1 cellular context compared by ENCODE assay signal in the genomic region with DNA sequence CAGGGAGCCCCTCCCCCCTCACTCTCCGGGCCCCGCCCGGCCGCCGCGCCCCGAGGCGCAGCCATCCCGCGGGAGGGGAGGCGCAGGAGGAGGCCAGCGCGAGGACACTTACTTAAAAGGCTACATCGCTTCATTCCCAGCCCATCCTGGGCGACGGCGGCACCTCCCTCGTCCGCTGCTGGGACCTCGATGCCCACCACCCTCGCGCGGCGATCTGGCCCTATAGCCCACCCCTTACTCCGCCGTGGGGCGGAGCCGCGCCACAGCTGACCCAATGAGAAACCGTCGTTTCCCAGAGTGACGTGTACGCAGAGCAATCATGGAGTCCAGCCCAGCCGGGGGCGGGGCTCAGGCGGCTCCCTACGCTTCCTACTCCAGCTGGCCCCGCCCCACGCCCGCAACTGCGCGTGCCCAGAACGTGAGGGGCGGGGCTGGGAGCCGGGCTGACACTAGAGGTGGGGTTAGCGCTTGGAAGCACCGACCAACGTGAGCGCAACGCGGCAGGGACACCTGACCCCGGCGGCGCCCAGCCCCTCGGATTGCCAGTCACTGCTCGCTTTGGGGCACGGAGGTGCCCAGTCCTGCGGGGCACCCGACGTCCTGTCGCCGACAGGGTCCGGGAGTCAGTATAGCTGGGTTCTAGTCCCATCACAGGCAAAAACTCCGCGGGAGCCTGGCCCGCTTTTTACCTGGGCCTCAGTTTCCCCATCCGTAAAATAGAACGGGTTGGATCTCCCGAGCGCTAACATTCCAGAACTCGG.
A peak's percentile ranks its signal among the peaks of the same experiment; 100 is the strongest.
TF ChIP-seq lines count a peak whose summit lies in the region.

A gene (minus strand): TSS at position 222 of the 761 bp plus-strand sequence. CDS start 16,165 bp downstream, outside the sequence.

TF ChIP-seq in HepG2, 621 proteins besides CTCF, POLR2A, EP300 and RAD21 (continued from another document and continues in another):
- no peak for TF ChIP-seq KDM4B (CRISPR knock-in tag; IDR thresholded peaks at IDR 0.05)
- TF ChIP-seq FOXC1 (CRISPR knock-in tag; IDR thresholded peaks at IDR 0.05; ENCODE audit: borderline replicate concordance): no peak; the same call in 1 of the 2 replicates
- TF ChIP-seq YEATS4 (CRISPR knock-in tag; IDR thresholded peaks at IDR 0.05; ENCODE audit: borderline replicate concordance): no peak; the same call in 1 of the 2 replicates
- TF ChIP-seq RFXANK (CRISPR knock-in tag; IDR thresholded peaks at IDR 0.05): no peak
- no peak for TF ChIP-seq ZBTB42 (CRISPR knock-in tag; IDR thresholded peaks at IDR 0.05)
- TF ChIP-seq, protein P1, sequence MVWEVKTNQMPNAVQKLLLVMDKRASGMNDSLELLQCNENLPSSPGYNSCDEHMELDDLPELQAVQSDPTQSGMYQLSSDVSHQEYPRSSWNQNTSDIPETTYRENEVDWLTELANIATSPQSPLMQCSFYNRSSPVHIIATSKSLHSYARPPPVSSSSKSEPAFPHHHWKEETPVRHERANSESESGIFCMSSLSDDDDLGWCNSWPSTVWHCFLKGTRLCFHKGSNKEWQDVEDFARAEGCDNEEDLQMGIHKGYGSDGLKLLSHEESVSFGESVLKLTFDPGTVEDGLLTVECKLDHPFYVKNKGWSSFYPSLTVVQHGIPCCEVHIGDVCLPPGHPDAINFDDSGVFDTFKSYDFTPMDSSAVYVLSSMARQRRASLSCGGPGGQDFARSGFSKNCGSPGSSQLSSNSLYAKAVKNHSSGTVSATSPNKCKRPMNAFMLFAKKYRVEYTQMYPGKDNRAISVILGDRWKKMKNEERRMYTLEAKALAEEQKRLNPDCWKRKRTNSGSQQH (CRISPR knock-in tag; IDR thresholded peaks at IDR 0.05; ENCODE audit: low read depth): no peak
- no peak for TF ChIP-seq SNRNP70 (IDR thresholded peaks at IDR 0.05; ENCODE audit: low read depth, low read length)
- TF ChIP-seq GATAD1 (CRISPR knock-in tag; IDR thresholded peaks at IDR 0.05): peak; percentile 14; the same call in 1 of the 2 replicates
- no peak for TF ChIP-seq NKX3-1 (CRISPR knock-in tag; IDR thresholded peaks at IDR 0.05)
- peak; percentile 45; the same call in 1 of the 2 replicates for TF ChIP-seq ZNF431 (CRISPR knock-in tag; IDR thresholded peaks at IDR 0.05; ENCODE audit: borderline replicate concordance, low read depth)
- TF ChIP-seq, protein P2, sequence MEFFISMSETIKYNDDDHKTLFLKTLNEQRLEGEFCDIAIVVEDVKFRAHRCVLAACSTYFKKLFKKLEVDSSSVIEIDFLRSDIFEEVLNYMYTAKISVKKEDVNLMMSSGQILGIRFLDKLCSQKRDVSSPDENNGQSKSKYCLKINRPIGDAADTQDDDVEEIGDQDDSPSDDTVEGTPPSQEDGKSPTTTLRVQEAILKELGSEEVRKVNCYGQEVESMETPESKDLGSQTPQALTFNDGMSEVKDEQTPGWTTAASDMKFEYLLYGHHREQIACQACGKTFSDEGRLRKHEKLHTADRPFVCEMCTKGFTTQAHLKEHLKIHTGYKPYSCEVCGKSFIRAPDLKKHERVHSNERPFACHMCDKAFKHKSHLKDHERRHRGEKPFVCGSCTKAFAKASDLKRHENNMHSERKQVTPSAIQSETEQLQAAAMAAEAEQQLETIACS (CRISPR knock-in tag; IDR thresholded peaks at IDR 0.05): no peak
- no peak for TF ChIP-seq NCOA1 (CRISPR knock-in tag; IDR thresholded peaks at IDR 0.05)
- TF ChIP-seq DPF2 (CRISPR knock-in tag; IDR thresholded peaks at IDR 0.05; ENCODE audit: borderline replicate concordance, low read depth): no peak
- TF ChIP-seq, protein P3, sequence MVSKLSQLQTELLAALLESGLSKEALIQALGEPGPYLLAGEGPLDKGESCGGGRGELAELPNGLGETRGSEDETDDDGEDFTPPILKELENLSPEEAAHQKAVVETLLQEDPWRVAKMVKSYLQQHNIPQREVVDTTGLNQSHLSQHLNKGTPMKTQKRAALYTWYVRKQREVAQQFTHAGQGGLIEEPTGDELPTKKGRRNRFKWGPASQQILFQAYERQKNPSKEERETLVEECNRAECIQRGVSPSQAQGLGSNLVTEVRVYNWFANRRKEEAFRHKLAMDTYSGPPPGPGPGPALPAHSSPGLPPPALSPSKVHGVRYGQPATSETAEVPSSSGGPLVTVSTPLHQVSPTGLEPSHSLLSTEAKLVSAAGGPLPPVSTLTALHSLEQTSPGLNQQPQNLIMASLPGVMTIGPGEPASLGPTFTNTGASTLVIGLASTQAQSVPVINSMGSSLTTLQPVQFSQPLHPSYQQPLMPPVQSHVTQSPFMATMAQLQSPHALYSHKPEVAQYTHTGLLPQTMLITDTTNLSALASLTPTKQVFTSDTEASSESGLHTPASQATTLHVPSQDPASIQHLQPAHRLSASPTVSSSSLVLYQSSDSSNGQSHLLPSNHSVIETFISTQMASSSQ (IDR thresholded peaks at IDR 0.05; ENCODE audit: low read depth): no peak
- TF ChIP-seq, protein P3 (CRISPR knock-in tag; IDR thresholded peaks at IDR 0.05; ENCODE audit: borderline replicate concordance): no peak
- TF ChIP-seq, protein P4, sequence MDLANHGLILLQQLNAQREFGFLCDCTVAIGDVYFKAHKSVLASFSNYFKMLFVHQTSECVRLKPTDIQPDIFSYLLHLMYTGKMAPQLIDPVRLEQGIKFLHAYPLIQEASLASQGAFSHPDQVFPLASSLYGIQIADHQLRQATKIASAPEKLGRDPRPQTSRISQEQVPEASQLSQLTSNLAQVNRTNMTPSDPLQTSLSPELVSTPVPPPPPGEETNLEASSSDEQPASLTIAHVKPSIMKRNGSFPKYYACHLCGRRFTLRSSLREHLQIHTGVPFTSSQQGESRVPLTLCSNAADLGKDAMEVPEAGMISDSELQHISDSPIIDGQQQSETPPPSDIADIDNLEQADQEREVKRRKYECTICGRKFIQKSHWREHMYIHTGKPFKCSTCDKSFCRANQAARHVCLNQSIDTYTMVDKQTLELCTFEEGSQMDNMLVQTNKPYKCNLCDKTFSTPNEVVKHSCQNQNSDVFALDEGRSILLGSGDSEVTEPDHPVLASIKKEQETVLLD (CRISPR knock-in tag; IDR thresholded peaks at IDR 0.05; ENCODE audit: low read depth): no peak
- no peak for TF ChIP-seq NR2C2 (CRISPR knock-in tag; IDR thresholded peaks at IDR 0.05; ENCODE audit: borderline replicate concordance)
- no peak for TF ChIP-seq ZNF557 (CRISPR knock-in tag; IDR thresholded peaks at IDR 0.05)
- TF ChIP-seq NAIF1 (CRISPR knock-in tag; IDR thresholded peaks at IDR 0.05; ENCODE audit: borderline replicate concordance): no peak
- no peak for TF ChIP-seq ETV6 (CRISPR knock-in tag; conservative IDR thresholded peaks at IDR 0.05)
- TF ChIP-seq, protein P5, sequence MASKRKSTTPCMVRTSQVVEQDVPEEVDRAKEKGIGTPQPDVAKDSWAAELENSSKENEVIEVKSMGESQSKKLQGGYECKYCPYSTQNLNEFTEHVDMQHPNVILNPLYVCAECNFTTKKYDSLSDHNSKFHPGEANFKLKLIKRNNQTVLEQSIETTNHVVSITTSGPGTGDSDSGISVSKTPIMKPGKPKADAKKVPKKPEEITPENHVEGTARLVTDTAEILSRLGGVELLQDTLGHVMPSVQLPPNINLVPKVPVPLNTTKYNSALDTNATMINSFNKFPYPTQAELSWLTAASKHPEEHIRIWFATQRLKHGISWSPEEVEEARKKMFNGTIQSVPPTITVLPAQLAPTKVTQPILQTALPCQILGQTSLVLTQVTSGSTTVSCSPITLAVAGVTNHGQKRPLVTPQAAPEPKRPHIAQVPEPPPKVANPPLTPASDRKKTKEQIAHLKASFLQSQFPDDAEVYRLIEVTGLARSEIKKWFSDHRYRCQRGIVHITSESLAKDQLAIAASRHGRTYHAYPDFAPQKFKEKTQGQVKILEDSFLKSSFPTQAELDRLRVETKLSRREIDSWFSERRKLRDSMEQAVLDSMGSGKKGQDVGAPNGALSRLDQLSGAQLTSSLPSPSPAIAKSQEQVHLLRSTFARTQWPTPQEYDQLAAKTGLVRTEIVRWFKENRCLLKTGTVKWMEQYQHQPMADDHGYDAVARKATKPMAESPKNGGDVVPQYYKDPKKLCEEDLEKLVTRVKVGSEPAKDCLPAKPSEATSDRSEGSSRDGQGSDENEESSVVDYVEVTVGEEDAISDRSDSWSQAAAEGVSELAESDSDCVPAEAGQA (IDR thresholded peaks at IDR 0.05; ENCODE audit: low read depth): no peak
- TF ChIP-seq, protein P5 (CRISPR knock-in tag; IDR thresholded peaks at IDR 0.05; ENCODE audit: borderline replicate concordance): no peak
- no peak for TF ChIP-seq SMARCE1 (IDR thresholded peaks at IDR 0.05; ENCODE audit: borderline replicate concordance)
- TF ChIP-seq, protein P6, sequence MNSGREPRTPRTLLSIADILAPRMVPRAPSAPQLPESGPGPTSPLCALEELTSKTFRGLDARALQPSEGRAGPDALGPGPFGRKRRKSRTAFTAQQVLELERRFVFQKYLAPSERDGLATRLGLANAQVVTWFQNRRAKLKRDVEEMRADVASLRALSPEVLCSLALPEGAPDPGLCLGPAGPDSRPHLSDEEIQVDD (CRISPR knock-in tag; IDR thresholded peaks at IDR 0.05; ENCODE audit: borderline replicate concordance): no peak; the same call in 1 of the 2 replicates
- no peak for TF ChIP-seq CCDC6 (CRISPR knock-in tag; IDR thresholded peaks at IDR 0.05)
- TF ChIP-seq CBX2 (IDR thresholded peaks at IDR 0.05; ENCODE audit: low read depth, low read length): no peak
- no peak for TF ChIP-seq CBX2 (CRISPR knock-in tag; IDR thresholded peaks at IDR 0.05; ENCODE audit: low read depth)
- TF ChIP-seq, protein P7, sequence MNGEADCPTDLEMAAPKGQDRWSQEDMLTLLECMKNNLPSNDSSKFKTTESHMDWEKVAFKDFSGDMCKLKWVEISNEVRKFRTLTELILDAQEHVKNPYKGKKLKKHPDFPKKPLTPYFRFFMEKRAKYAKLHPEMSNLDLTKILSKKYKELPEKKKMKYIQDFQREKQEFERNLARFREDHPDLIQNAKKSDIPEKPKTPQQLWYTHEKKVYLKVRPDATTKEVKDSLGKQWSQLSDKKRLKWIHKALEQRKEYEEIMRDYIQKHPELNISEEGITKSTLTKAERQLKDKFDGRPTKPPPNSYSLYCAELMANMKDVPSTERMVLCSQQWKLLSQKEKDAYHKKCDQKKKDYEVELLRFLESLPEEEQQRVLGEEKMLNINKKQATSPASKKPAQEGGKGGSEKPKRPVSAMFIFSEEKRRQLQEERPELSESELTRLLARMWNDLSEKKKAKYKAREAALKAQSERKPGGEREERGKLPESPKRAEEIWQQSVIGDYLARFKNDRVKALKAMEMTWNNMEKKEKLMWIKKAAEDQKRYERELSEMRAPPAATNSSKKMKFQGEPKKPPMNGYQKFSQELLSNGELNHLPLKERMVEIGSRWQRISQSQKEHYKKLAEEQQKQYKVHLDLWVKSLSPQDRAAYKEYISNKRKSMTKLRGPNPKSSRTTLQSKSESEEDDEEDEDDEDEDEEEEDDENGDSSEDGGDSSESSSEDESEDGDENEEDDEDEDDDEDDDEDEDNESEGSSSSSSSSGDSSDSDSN (CRISPR knock-in tag; IDR thresholded peaks at IDR 0.05): peak; percentile 13; the same call in 1 of the 2 replicates
- TF ChIP-seq DR1 (CRISPR knock-in tag; IDR thresholded peaks at IDR 0.05): peak; percentile 45; the same call in 1 of the 2 replicates
- TF ChIP-seq ISX (CRISPR knock-in tag; conservative IDR thresholded peaks at IDR 0.05): no peak
- TF ChIP-seq ZNF768 (CRISPR knock-in tag; IDR thresholded peaks at IDR 0.05): no peak
- TF ChIP-seq TBL1XR1 (IDR thresholded peaks at IDR 0.05; ENCODE audit: borderline replicate concordance, low read length, partially characterized antibody): no peak
- no peak for TF ChIP-seq ZNF615 (CRISPR knock-in tag; IDR thresholded peaks at IDR 0.05; ENCODE audit: borderline replicate concordance)
- TF ChIP-seq HOXA3 (CRISPR knock-in tag; IDR thresholded peaks at IDR 0.05): peak; percentile 44; the same call in 1 of the 2 replicates
- TF ChIP-seq, protein P8, sequence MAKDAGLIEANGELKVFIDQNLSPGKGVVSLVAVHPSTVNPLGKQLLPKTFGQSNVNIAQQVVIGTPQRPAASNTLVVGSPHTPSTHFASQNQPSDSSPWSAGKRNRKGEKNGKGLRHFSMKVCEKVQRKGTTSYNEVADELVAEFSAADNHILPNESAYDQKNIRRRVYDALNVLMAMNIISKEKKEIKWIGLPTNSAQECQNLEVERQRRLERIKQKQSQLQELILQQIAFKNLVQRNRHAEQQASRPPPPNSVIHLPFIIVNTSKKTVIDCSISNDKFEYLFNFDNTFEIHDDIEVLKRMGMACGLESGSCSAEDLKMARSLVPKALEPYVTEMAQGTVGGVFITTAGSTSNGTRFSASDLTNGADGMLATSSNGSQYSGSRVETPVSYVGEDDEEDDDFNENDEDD (CRISPR knock-in tag; IDR thresholded peaks at IDR 0.05; ENCODE audit: borderline replicate concordance): 0 out of 2 replicates have a peak, but pooled peaks have one; percentile 21
- TF ChIP-seq ZNF225 (CRISPR knock-in tag; IDR thresholded peaks at IDR 0.05): no peak; the same call in 1 of the 2 replicates
- TF ChIP-seq GABPB1 (CRISPR knock-in tag; IDR thresholded peaks at IDR 0.05): peak; percentile 75
- TF ChIP-seq GABPA (IDR thresholded peaks at IDR 0.05; ENCODE audit: low read depth, low read length): no peak
- no peak for TF ChIP-seq GABPA (CRISPR knock-in tag; IDR thresholded peaks at IDR 0.05; ENCODE audit: low read depth)
